Comparison of ENCODE assay signal across 1 cellular context in the genomic region with DNA sequence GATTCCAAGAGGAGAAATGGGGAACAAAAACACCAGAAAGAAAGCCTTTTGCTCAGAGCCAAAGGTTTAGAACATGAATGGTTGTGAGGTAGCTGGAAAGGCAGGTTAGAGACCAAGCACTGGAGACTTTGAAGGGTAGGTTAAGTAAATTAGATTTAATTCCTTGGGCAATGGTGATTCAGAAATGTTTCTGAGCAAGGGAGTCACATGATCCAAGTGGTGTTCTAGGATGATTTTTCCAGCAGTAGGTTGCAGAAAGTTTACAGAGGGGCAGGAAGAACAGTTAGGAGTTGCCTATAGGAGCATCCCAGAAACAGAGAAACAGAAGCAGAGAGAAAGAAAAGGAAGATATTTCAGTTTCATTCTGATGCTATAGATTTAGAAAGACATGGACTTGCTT.
TF ChIP-seq lines count a peak whose summit lies in the region.

No MANE protein-coding gene starts in this region.

TF ChIP-seq in IMR-90, 13 proteins besides CTCF, POLR2A, EP300 and RAD21:
- TF ChIP-seq RFX5 (IDR thresholded peaks at IDR 0.05; ENCODE audit: low read depth, low read length) (no peak), FOS (IDR thresholded peaks at IDR 0.05; ENCODE audit: low read depth, low read length) (no peak), SMC3 (IDR thresholded peaks at IDR 0.05; ENCODE audit: low read depth, low read length) (no peak), NFE2L2 (IDR thresholded peaks at IDR 0.05; ENCODE audit: low read depth, low read length) (no peak), CHD1 (IDR thresholded peaks at IDR 0.05; ENCODE audit: low read depth, low read length) (no peak), MXI1 (IDR thresholded peaks at IDR 0.05; ENCODE audit: borderline replicate concordance, low read depth, low read length) (no peak), MAZ (IDR thresholded peaks at IDR 0.05; ENCODE audit: borderline replicate concordance, low read depth, low read length) (no peak)
- TF ChIP-seq, protein P1, sequence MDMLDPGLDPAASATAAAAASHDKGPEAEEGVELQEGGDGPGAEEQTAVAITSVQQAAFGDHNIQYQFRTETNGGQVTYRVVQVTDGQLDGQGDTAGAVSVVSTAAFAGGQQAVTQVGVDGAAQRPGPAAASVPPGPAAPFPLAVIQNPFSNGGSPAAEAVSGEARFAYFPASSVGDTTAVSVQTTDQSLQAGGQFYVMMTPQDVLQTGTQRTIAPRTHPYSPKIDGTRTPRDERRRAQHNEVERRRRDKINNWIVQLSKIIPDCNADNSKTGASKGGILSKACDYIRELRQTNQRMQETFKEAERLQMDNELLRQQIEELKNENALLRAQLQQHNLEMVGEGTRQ (IDR thresholded peaks at IDR 0.05; ENCODE audit: low read depth, low read length) = peak; percentile 72; the same call in 1 of the 2 replicates
